Comparison of ENCODE assay signal across 8 cellular contexts in the genomic region with DNA sequence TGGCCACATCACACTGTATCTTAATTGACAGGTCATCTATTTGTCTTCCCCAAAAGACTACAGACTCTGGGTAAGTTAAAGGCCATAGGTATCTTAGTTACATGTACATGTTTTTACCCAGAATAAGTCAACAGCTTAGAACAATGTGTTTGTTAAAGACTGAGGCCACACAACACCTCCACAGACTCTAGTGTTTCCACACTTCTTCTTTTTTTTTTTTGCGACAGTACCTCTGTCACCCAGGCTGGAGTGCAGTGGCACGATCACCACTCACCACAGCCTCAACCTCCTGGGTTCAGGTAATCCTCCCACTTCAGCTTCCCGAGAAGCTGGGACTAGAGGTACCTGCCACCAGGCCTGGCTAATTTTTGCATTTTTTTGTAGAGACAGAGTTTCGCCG. TPM values are rescaled to one million over a fixed set of nuclear protein-coding genes. Genes with fewer than 3 reads are reported as not detected.
DNase-seq lines count a peak whose midpoint lies in the region; ATAC-seq, FAIRE-seq and TF ChIP-seq lines count a peak whose summit lies in the region.

No MANE protein-coding gene starts in this region.

- H3K9ac ChIP-seq in astrocyte (ENCODE audit: low read length), result peak overlapping the region; percentile 96

- ATAC-seq in CD8-positive, alpha-beta T cell, result no peak

- H3K36me3 Mint-ChIP-seq in CD8-positive, alpha-beta T cell, result peaks cover 32% of the 10 kb centered on the region
- H3K36me3 Mint-ChIP-seq in astrocyte (ENCODE audit: low read depth, unreplicated experiment), result no peaks in the 10 kb centered on the region
- H3K36me3 Mint-ChIP-seq in nephron (ENCODE audit: low read depth), result peaks cover 11% of the 10 kb centered on the region

- intact Hi-C loops in CD8-positive, alpha-beta T cell (cut with DNase I, micrococcal nuclease), result loop anchor here (5.0 kb wide), 3 partner anchors 231 to 1376 kb away; a partner anchor contains a TSS

- no peaks in the 10 kb centered on the region for H3K27me3 ChIP-seq in CD8-positive, alpha-beta T cell (ENCODE audit: insufficient read depth, low read length)
- no peaks in the 10 kb centered on the region for H3K27me3 ChIP-seq in astrocyte (ENCODE audit: insufficient read depth, low read length)

- H3K4me2 ChIP-seq in astrocyte (ENCODE audit: low read length), result peak overlapping the region; percentile 87

- H4K20me1 ChIP-seq in astrocyte (ENCODE audit: insufficient read depth, low read length), result peaks cover 6% of the 10 kb centered on the region

- no peak for DNase-seq in CD8-positive, alpha-beta T cell
- no peak for DNase-seq in Jurkat, Clone E6-1 (ENCODE audit: low read depth, low spot score)
- DNase-seq in astrocyte (ENCODE audit: low read depth) (no peak), NCI-H1930 (lab: John Stamatoyannopoulos, UW) (no peak), GM20000 (ENCODE audit: low spot score) (no peak), SK-N-DZ (ENCODE audit: low spot score) (no peak), NCI-H510A (lab: John Stamatoyannopoulos, UW) (no peak)

- H3K4me3 ChIP-seq in CD8-positive, alpha-beta T cell (ENCODE audit: low read depth, low read length), result no peak overlapping the region
- peak overlapping the region; percentile 94 for H3K4me3 ChIP-seq in Jurkat, Clone E6-1 (ENCODE audit: low read length)
- H3K4me3 ChIP-seq in astrocyte (ENCODE audit: insufficient read depth, low read depth, low read length), result peak overlapping the region; percentile 96

- H3K4me1 ChIP-seq in CD8-positive, alpha-beta T cell (ENCODE audit: insufficient read depth, low read length), result peaks cover 23% of the 10 kb centered on the region
- peaks cover 11% of the 10 kb centered on the region for H3K4me1 ChIP-seq in astrocyte (ENCODE audit: insufficient read depth, low read length)

- no peaks in the 10 kb centered on the region for H3K36me3 ChIP-seq in CD8-positive, alpha-beta T cell (ENCODE audit: insufficient read depth, low read length)
- peaks cover 9% of the 10 kb centered on the region for H3K36me3 ChIP-seq in astrocyte (ENCODE audit: insufficient read depth, low read length)

- peaks cover 53% of the 10 kb centered on the region for H3K79me2 ChIP-seq in astrocyte (ENCODE audit: insufficient read depth, low read length)

- no peak overlapping the region for H2AFZ ChIP-seq in astrocyte (ENCODE audit: low read depth, low read length)

- H3K4me1 Mint-ChIP-seq in CD8-positive, alpha-beta T cell (ENCODE audit: low read depth), result peaks cover 47% of the 10 kb centered on the region
- peaks cover 2% of the 10 kb centered on the region for H3K4me1 Mint-ChIP-seq in astrocyte (ENCODE audit: low read depth, unreplicated experiment)
- peaks cover 15% of the 10 kb centered on the region for H3K4me1 Mint-ChIP-seq in nephron

- H3K27ac ChIP-seq in CD8-positive, alpha-beta T cell (ENCODE audit: low read depth, low read length), result no peak overlapping the region
- no peak overlapping the region for H3K27ac ChIP-seq in astrocyte (ENCODE audit: low read depth, low read length)

- H3K4me3 Mint-ChIP-seq in CD8-positive, alpha-beta T cell, result peak overlapping the region; percentile 37
- H3K4me3 Mint-ChIP-seq in astrocyte (ENCODE audit: unreplicated experiment), result peak overlapping the region; percentile 99
- peak overlapping the region; percentile 60 to 98 (median 97) for H3K4me3 Mint-ChIP-seq in nephron

- no peak overlapping the region for H3K27ac Mint-ChIP-seq in CD8-positive, alpha-beta T cell
- H3K27ac Mint-ChIP-seq in astrocyte (ENCODE audit: unreplicated experiment) (peak overlapping the region; percentile 34), nephron (no peak overlapping the region)

- no peak for FAIRE-seq in astrocyte (lab: Jason Lieb, UNC)

- H3K9me3 Mint-ChIP-seq in CD8-positive, alpha-beta T cell, result no peaks in the 10 kb centered on the region
- no peaks in the 10 kb centered on the region for H3K9me3 Mint-ChIP-seq in astrocyte (ENCODE audit: unreplicated experiment)
- no peaks in the 10 kb centered on the region for H3K9me3 Mint-ChIP-seq in nephron

- TF ChIP-seq CTCF in CD8-positive, alpha-beta T cell (IDR thresholded peaks at IDR 0.05), result no peak
- TF ChIP-seq CTCF in astrocyte (IDR thresholded peaks at IDR 0.05; ENCODE audit: insufficient read depth, low read depth, low read length) (no peak), nephron (IDR thresholded peaks at IDR 0.05; ENCODE audit: unreplicated experiment in 3 of 3) (no peak), GM20000 (IDR thresholded peaks at IDR 0.05; ENCODE audit: extremely low read depth, missing control alignments) (no peak)

- CTCF ChIA-PET in CD8-positive, alpha-beta T cell (lab: Charles Lee), result interaction anchor here (10.9 kb wide), 1 partner anchor 16 kb away, joined by 102 read pairs; a partner anchor contains a TSS

- POLR2A ChIA-PET in CD8-positive, alpha-beta T cell (lab: Charles Lee), result interaction anchor here (0.7 to 5.8 kb wide), 3 partner anchors 10 to 35 kb away, joined by 3 to 73 read pairs (median 4); a partner anchor contains a TSS

- no peaks in the 10 kb centered on the region for H3K9me3 ChIP-seq in CD8-positive, alpha-beta T cell (ENCODE audit: low read length)
- H3K9me3 ChIP-seq in astrocyte (ENCODE audit: insufficient read depth, low read depth, low read length), result no peaks in the 10 kb centered on the region

- no peaks in the 10 kb centered on the region for H3K27me3 Mint-ChIP-seq in CD8-positive, alpha-beta T cell (ENCODE audit: low read depth)
- H3K27me3 Mint-ChIP-seq in astrocyte (ENCODE audit: low read depth, unreplicated experiment) (no peaks in the 10 kb centered on the region), nephron (ENCODE audit: low read depth) (no peaks in the 10 kb centered on the region)

RNA-seq across cellular contexts. Expression of a gene that starts 1.3 kb away (rescaled TPM):
- total RNA-seq in CD8-positive, alpha-beta T cell, result 1 to 10 TPM; 5.9 to 6.2 TPM
- polyA plus RNA-seq in Jurkat, Clone E6-1 (2012; ENCODE audit: insufficient read depth, insufficient read length), result 59.0 TPM
- total RNA-seq in astrocyte, result 17.7 and 19.5 TPM in 2 replicates
- polyA plus RNA-seq in SK-N-DZ (2014; cell fraction: cytosol; rRNA removed), result 49.2 and 55.9 TPM in 2 replicates
- polyA plus RNA-seq in SK-N-DZ (2014; cell fraction: nucleus; rRNA removed), result 30.3 and 55.0 TPM in 2 replicates

RNA-seq across cellular contexts. Expression of a gene that starts 1.9 kb away (rescaled TPM):
- total RNA-seq in CD8-positive, alpha-beta T cell, result 1 to 10 TPM; 3.5 to 4.5 TPM
- polyA plus RNA-seq in Jurkat, Clone E6-1 (2012; ENCODE audit: insufficient read depth, insufficient read length), result 57.4 TPM
- total RNA-seq in astrocyte, result 9.2 and 11.3 TPM in 2 replicates
- polyA plus RNA-seq in SK-N-DZ (2014; cell fraction: cytosol; rRNA removed), result 118 and 149 TPM in 2 replicates
- 121 and 137 TPM in 2 replicates for polyA plus RNA-seq in SK-N-DZ (2014; cell fraction: nucleus; rRNA removed)

RNA-seq across cellular contexts. Expression of a gene that starts 16.7 kb away (rescaled TPM):
- total RNA-seq in CD8-positive, alpha-beta T cell, result 100 to 1,000 TPM; 123 to 136 TPM
- polyA plus RNA-seq in Jurkat, Clone E6-1 (2012; ENCODE audit: insufficient read depth, insufficient read length), result 365 TPM
- total RNA-seq in astrocyte, result 315 and 316 TPM in 2 replicates
- 401 and 432 TPM in 2 replicates for polyA plus RNA-seq in SK-N-DZ (2014; cell fraction: cytosol; rRNA removed)
- 213 and 442 TPM in 2 replicates for polyA plus RNA-seq in SK-N-DZ (2014; cell fraction: nucleus; rRNA removed)

RNA-seq across cellular contexts. Expression of a gene that starts 35.1 kb away (rescaled TPM):
- total RNA-seq in CD8-positive, alpha-beta T cell, result 10 to 100 TPM; 49.6 to 53.5 TPM
- 162 TPM for polyA plus RNA-seq in Jurkat, Clone E6-1 (2012; ENCODE audit: insufficient read depth, insufficient read length)
- 78.1 and 80.7 TPM in 2 replicates for total RNA-seq in astrocyte
- polyA plus RNA-seq in SK-N-DZ (2014; cell fraction: cytosol; rRNA removed), result 88.4 and 108 TPM in 2 replicates
- 138 and 199 TPM in 2 replicates for polyA plus RNA-seq in SK-N-DZ (2014; cell fraction: nucleus; rRNA removed)

RNA-seq across cellular contexts. Expression of a gene that starts 35.3 kb away (rescaled TPM):
- total RNA-seq in CD8-positive, alpha-beta T cell, result 1 to 10 TPM in 1 of 2 experiments, under 1 TPM in 1; 0.57 to 1.5 TPM
- polyA plus RNA-seq in Jurkat, Clone E6-1 (2012; ENCODE audit: insufficient read depth, insufficient read length), result 1.6 TPM
- total RNA-seq in astrocyte, result 0.53 and 0.66 TPM in 2 replicates
- polyA plus RNA-seq in SK-N-DZ (2014; cell fraction: cytosol; rRNA removed), result 0.28 and 0.42 TPM in 2 replicates
- polyA plus RNA-seq in SK-N-DZ (2014; cell fraction: nucleus; rRNA removed), result 0.05 and 0.19 TPM in 2 replicates

Comparison
In these comparisons a context has a peak if more than half of its experiments do, and no peak if none do; other contexts are left out.
1. H3K4me3 Mint-ChIP-seq: peak in every context shown above with its lines; median percentile 99 in astrocyte; 97 in nephron; 37 in CD8-positive, alpha-beta T cell.